In genomic region chr1:241208910-241209414, GRCh38 we compare ENCODE assay signal across 20 cellular contexts.
"Had no signal": no experiment of that assay in that cellular context is flagged by ENCODE, and none has a peak within 500 bp of the region (broad histone marks: within the 10 kb centered on the region; RNA-seq: fewer than 3 reads in every experiment).

No MANE protein-coding gene starts in this region.

- H3K4me3 Mint-ChIP-seq: activated CD8-positive, alpha-beta T cell treated with anti-CD3 and anti-CD28 coated beads for 36 hours; activated naive CD8-positive, alpha-beta T cell; activated T-cell treated with anti-CD3 and anti-CD28 coated beads, Interleukin-2, amount 50 U/mL, for 4 hours; natural killer cell treated with Interleukin-12 subunit alpha and Interleukin-12 subunit beta and Interleukin-15 and Interleukin-18, amount 100 ng/mL, for 72 hours; WTC11 had no signal

- H3K27ac ChIP-seq: body of pancreas, esophagus muscularis mucosa, skin epidermis, tibial nerve had no signal

- H3K36me3 Mint-ChIP-seq: activated naive CD8-positive, alpha-beta T cell; WTC11 had no signal

- DNase-seq: activated CD4-positive, alpha-beta T cell treated with anti-CD3 and anti-CD28 coated beads for 48 hours; activated CD8-positive, alpha-beta T cell treated with anti-CD3 and anti-CD28 coated beads for 36 hours; activated gamma-delta T cell; activated T-cell treated with anti-CD3 and anti-CD28 coated beads, Interleukin-2, amount 50 U/mL, for 4 hours; amygdala; caudate nucleus; kidney glomerular epithelial cell; mesendoderm; right cardiac atrium; stimulated activated CD4-positive, alpha-beta T cell treated with anti-CD3 and anti-CD28 coated beads, Interleukin-4, amount 100 ng/mL, for 4 hours; stimulated activated CD8-positive, alpha-beta memory T cell treated with anti-CD3 and anti-CD28 coated beads, Interleukin-4, amount 100 ng/mL, for 48 hours; stimulated activated naive CD4-positive, alpha-beta T cell treated with Interleukin-2 at 50 U/mL for 16 hours; substantia nigra had no signal

- H3K27me3 Mint-ChIP-seq: activated CD8-positive, alpha-beta T cell treated with anti-CD3 and anti-CD28 coated beads for 36 hours; activated naive CD8-positive, alpha-beta T cell; natural killer cell treated with Interleukin-12 subunit alpha and Interleukin-12 subunit beta and Interleukin-15 and Interleukin-18, amount 100 ng/mL, for 72 hours had no signal

- H3K27ac Mint-ChIP-seq: activated CD8-positive, alpha-beta T cell treated with anti-CD3 and anti-CD28 coated beads for 36 hours; activated naive CD8-positive, alpha-beta T cell; natural killer cell treated with Interleukin-12 subunit alpha and Interleukin-12 subunit beta and Interleukin-15 and Interleukin-18, amount 100 ng/mL, for 72 hours; WTC11 had no signal

- H3K9me3 Mint-ChIP-seq: activated CD8-positive, alpha-beta T cell treated with anti-CD3 and anti-CD28 coated beads for 36 hours; activated T-cell treated with anti-CD3 and anti-CD28 coated beads, Interleukin-2, amount 50 U/mL, for 4 hours had no signal
